In genomic region chr14:68140801-68141200, GRCh38 we compare ENCODE assay signal across 1 cellular context.
TF ChIP-seq lines count a peak whose summit lies in the region.

No MANE protein-coding gene starts in this region.

TF ChIP-seq in SK-N-SH treated with all-trans-retinoic acid at 6 μM for 48 hours, 23 proteins besides CTCF, POLR2A, EP300 and RAD21 (continued from another document):
- TF ChIP-seq ESRRG (CRISPR knock-in tag; IDR thresholded peaks at IDR 0.05): no peak
TF ChIP-seq in SK-N-SH treated with all-trans-retinoic acid at 6 μM for 48 hours: peak in this region for 0.
